8 cellular contexts compared by ENCODE assay signal in genomic region chr21:36079010-36079649, GRCh38. TPM values are rescaled to one million over a fixed set of nuclear protein-coding genes. Genes with fewer than 3 reads are reported as not detected.
DNase-seq lines count a peak whose midpoint lies in the region; ATAC-seq and TF ChIP-seq lines count a peak whose summit lies in the region.

No MANE protein-coding gene starts in this region.

- H3K9me3 ChIP-seq in OCI-LY3 (ENCODE audit: insufficient read depth, low read length) (no peaks in the 10 kb centered on the region), neutrophil (no peaks in the 10 kb centered on the region)

- H3K27me3 Mint-ChIP-seq in activated naive CD8-positive, alpha-beta T cell = no peaks in the 10 kb centered on the region

- peak overlapping the region; percentile 77 for H3K4me3 Mint-ChIP-seq in activated naive CD8-positive, alpha-beta T cell

- H3K36me3 ChIP-seq in OCI-LY3 (replicated peaks; ENCODE audit: low read depth, low read length) (no peaks in the 10 kb centered on the region), neutrophil (no peaks in the 10 kb centered on the region)

- DNase-seq in Daoy (ENCODE audit: low read depth) (peak; percentile 47), DMS 273 treated with DMSO at 0.1 percent for 48 hours (lab: John Stamatoyannopoulos, UW) (no peak), NCI-H526 treated with DMSO at 0.1 percent for 48 hours (lab: John Stamatoyannopoulos, UW) (no peak), NCI-H2171 (lab: John Stamatoyannopoulos, UW) (no peak)

- H3K4me3 ChIP-seq in OCI-LY3 (ENCODE audit: low read length) (peak overlapping the region; percentile 24; the same call in 1 of the 2 replicates), neutrophil (ENCODE audit: low read depth in 1 of 2, low read length in 1 of 2) (peak overlapping the region in 1 of 2 experiments; percentile 40)

- no peaks in the 10 kb centered on the region for H3K36me3 Mint-ChIP-seq in activated naive CD8-positive, alpha-beta T cell

- no peaks in the 10 kb centered on the region for H3K79me2 ChIP-seq in OCI-LY3 (ENCODE audit: low read length)

- peaks cover 26% of the 10 kb centered on the region for H3K4me1 ChIP-seq in OCI-LY3 (ENCODE audit: low read length)
- H3K4me1 ChIP-seq in neutrophil (ENCODE audit: control insufficient read depth in 1 of 2, insufficient read depth in 1 of 2, low read depth in 1 of 2, low read length in 1 of 2) = peaks cover 0 to 18% of the 10 kb centered on the region in 2 experiments

- H4K20me1 ChIP-seq in OCI-LY3 (ENCODE audit: insufficient read depth, low read length) = no peaks in the 10 kb centered on the region

- TF ChIP-seq CTCF in OCI-LY3 (IDR thresholded peaks at IDR 0.05; ENCODE audit: low read depth, low read length) (no peak), neutrophil (IDR thresholded peaks at IDR 0.05) (no peak)

- peak overlapping the region; percentile 67; the same call in 1 of the 2 replicates for H2AFZ ChIP-seq in OCI-LY3 (ENCODE audit: low read depth, low read length)

- peak overlapping the region; percentile 94 for H3K27ac Mint-ChIP-seq in activated naive CD8-positive, alpha-beta T cell

- peaks cover 26% of the 10 kb centered on the region for H3K4me1 Mint-ChIP-seq in activated naive CD8-positive, alpha-beta T cell (ENCODE audit: low read depth)

- H3K9me3 Mint-ChIP-seq in activated naive CD8-positive, alpha-beta T cell (ENCODE audit: low read depth) = no peaks in the 10 kb centered on the region

- ATAC-seq in HG03039 (IDR thresholded peaks at IDR 0.05; ENCODE audit: unreplicated experiment) = no peak

- H3K27me3 ChIP-seq in OCI-LY3 (ENCODE audit: low read depth, low read length) = no peaks in the 10 kb centered on the region
- no peaks in the 10 kb centered on the region for H3K27me3 ChIP-seq in neutrophil

- H3K9ac ChIP-seq in OCI-LY3 (ENCODE audit: low read length) = no peak overlapping the region

- H3K27ac ChIP-seq in OCI-LY3 (ENCODE audit: low read length) (peak overlapping the region; percentile 21), neutrophil (peak overlapping the region; percentile 61)

- peak overlapping the region; percentile 62 for H3K4me2 ChIP-seq in OCI-LY3 (ENCODE audit: low read length)

RNA-seq across cellular contexts. Expression of gene CBR1, which starts 9.3 kb away (rescaled TPM):
- total RNA-seq in Daoy (2014; rRNA removed; shearing (Covaris generic)) = 130 and 170 TPM in 2 replicates

RNA-seq across cellular contexts. Expression of gene SETD4, which starts 18.8 kb away (rescaled TPM):
- 25.8 and 28.2 TPM in 2 replicates for total RNA-seq in Daoy (2014; rRNA removed; shearing (Covaris generic))

RNA-seq across cellular contexts. Expression of gene CBR3, which starts 55.7 kb away (rescaled TPM):
- total RNA-seq in Daoy (2014; rRNA removed; shearing (Covaris generic)) = 37.0 and 49.8 TPM in 2 replicates
